ENCODE assay signal across 9 cellular contexts in genomic region chr10:126126023-126126422, GRCh38.
"Had no signal": no experiment of that assay in that cellular context is flagged by ENCODE, and none has a peak within 500 bp of the region (broad histone marks: within the 10 kb centered on the region; RNA-seq: fewer than 3 reads in every experiment).

No MANE protein-coding gene starts in this region.

- DNase-seq: GM23248, GOT3, H9, IMR-90, KG1 had no signal

- H3K4me3 ChIP-seq: GM23248, K562 had no signal

- H3K9me3 Mint-ChIP-seq: H9 had no signal

- H3K4me3 Mint-ChIP-seq: H9 had no signal

- ATAC-seq: HCT116, HepG2, K562 had no signal

- H2AFZ ChIP-seq: GM23248 had no signal

- H3K9ac ChIP-seq: GM23248 had no signal

- H3K27ac Mint-ChIP-seq: H9 had no signal

- H3K27ac ChIP-seq: GM23248, HL-60 had no signal
